In genomic region chr4:886244-886643, GRCh38 we compare ENCODE assay signal across 35 cellular contexts.
"Had no signal": no experiment of that assay in that cellular context is flagged by ENCODE, and none has a peak within 500 bp of the region (broad histone marks: within the 10 kb centered on the region; RNA-seq: fewer than 3 reads in every experiment).

No MANE protein-coding gene starts in this region.

- H3K9me3 ChIP-seq: lower lobe of right lung, suprapubic skin, tibial artery, upper lobe of right lung had no signal

- H3K4me3 Mint-ChIP-seq: activated CD4-positive, alpha-beta memory T cell treated with anti-CD3 and anti-CD28 coated beads for 36 hours; activated CD4-positive, alpha-beta T cell treated with anti-CD3 and anti-CD28 coated beads, Interleukin-2, amount 10 ng/mL, durations not matched to agents 24 days and 14 days; activated T-helper 17 cell treated with anti-CD3 and anti-CD28 coated beads, Interleukin-2, amount 50 U/mL, for 72 hours; effector memory CD8-positive, alpha-beta T cell; immature natural killer cell; stimulated activated memory B cell treated with anti-CD40 and anti-IgM and Interleukin-4, amounts not matched to agents 10 μg/mL and 1 μg/mL and 100 μg/mL, for 72 hours; T-helper 1 cell treated with Interleukin-12 subunit alpha and Interleukin-12 subunit beta and Interleukin-4 antibody, amounts not matched to agents 30 μg/mL and 1 μg/mL, for 36 hours had no signal

- DNase-seq: activated CD4-positive, alpha-beta memory T cell treated with anti-CD3 and anti-CD28 coated beads for 36 hours; activated CD4-positive, alpha-beta T cell treated with anti-CD3 and anti-CD28 coated beads, Interleukin-2, amount 10 ng/mL, durations not matched to agents 24 days and 14 days; activated CD4-positive, CD25-positive, alpha-beta regulatory T cell treated with anti-CD3 and anti-CD28 coated beads, Interleukin-2, amount 50 U/mL, for 72 hours; activated CD8-positive, alpha-beta memory T cell treated with anti-CD3 and anti-CD28 coated beads, Interleukin-2, amount 50 U/mL, for 4 hours; activated gamma-delta T cell treated with Interleukin-2 at 50 U/mL for 16 hours; activated naive CD4-positive, alpha-beta T cell treated with anti-CD3 and anti-CD28 coated beads, Interleukin-2, amount 50 U/mL, for 16 hours; activated T-cell treated with anti-CD3 and anti-CD28 coated beads, Interleukin-2, amount 50 U/mL, for 1 hour; amniotic stem cell; brain microvascular endothelial cell; caudate nucleus; cortex of kidney; effector memory CD8-positive, alpha-beta T cell; foreskin keratinocyte; hippocampal formation; immature natural killer cell; kidney; lower lobe of right lung; mesenchymal stem cell; naive thymus-derived CD8-positive, alpha-beta T cell; posterior cingulate gyrus; stimulated activated CD4-positive, alpha-beta T cell treated with anti-CD3 and anti-CD28 coated beads, Interleukin-1b, Interleukin-23, amount 100 ng/mL, for 48 hours; stimulated activated CD4-positive, alpha-beta T cell treated with anti-CD3 and anti-CD28 coated beads, Interleukin-4, amount 100 ng/mL, for 4 hours; stimulated activated CD8-positive, alpha-beta memory T cell treated with anti-CD3 and anti-CD28 coated beads, Interleukin-4, amount 100 ng/mL, for 48 hours; SW 1271; T1000; tibial artery; upper lobe of right lung; WERI-Rb-1 had no signal

- H3K27ac Mint-ChIP-seq: activated CD4-positive, alpha-beta memory T cell treated with anti-CD3 and anti-CD28 coated beads for 36 hours; activated CD4-positive, alpha-beta T cell treated with anti-CD3 and anti-CD28 coated beads, Interleukin-2, amount 10 ng/mL, durations not matched to agents 24 days and 14 days; activated T-helper 17 cell treated with anti-CD3 and anti-CD28 coated beads, Interleukin-2, amount 50 U/mL, for 72 hours; stimulated activated memory B cell treated with anti-CD40 and anti-IgM and Interleukin-4, amounts not matched to agents 10 μg/mL and 1 μg/mL and 100 μg/mL, for 72 hours; T-helper 1 cell treated with Interleukin-12 subunit alpha and Interleukin-12 subunit beta and Interleukin-4 antibody, amounts not matched to agents 30 μg/mL and 1 μg/mL, for 36 hours had no signal

- H3K27me3 Mint-ChIP-seq: activated CD4-positive, alpha-beta memory T cell treated with anti-CD3 and anti-CD28 coated beads for 36 hours; activated CD4-positive, alpha-beta T cell treated with anti-CD3 and anti-CD28 coated beads, Interleukin-2, amount 10 ng/mL, durations not matched to agents 24 days and 14 days; activated T-helper 17 cell treated with anti-CD3 and anti-CD28 coated beads, Interleukin-2, amount 50 U/mL, for 72 hours; effector memory CD8-positive, alpha-beta T cell; naive thymus-derived CD8-positive, alpha-beta T cell; stimulated activated memory B cell treated with anti-CD40 and anti-IgM and Interleukin-4, amounts not matched to agents 10 μg/mL and 1 μg/mL and 100 μg/mL, for 72 hours had no signal

- H3K27ac ChIP-seq: brain microvascular endothelial cell, foreskin keratinocyte, lower lobe of right lung, suprapubic skin, tibial artery, upper lobe of right lung, WERI-Rb-1 had no signal

- H3K4me1 Mint-ChIP-seq: activated CD4-positive, alpha-beta T cell treated with anti-CD3 and anti-CD28 coated beads, Interleukin-2, amount 10 ng/mL, durations not matched to agents 24 days and 14 days; activated T-helper 17 cell treated with anti-CD3 and anti-CD28 coated beads, Interleukin-2, amount 50 U/mL, for 72 hours; immature natural killer cell; stimulated activated memory B cell treated with anti-CD40 and anti-IgM and Interleukin-4, amounts not matched to agents 10 μg/mL and 1 μg/mL and 100 μg/mL, for 72 hours had no signal

- H3K27me3 ChIP-seq: brain microvascular endothelial cell, foreskin keratinocyte, suprapubic skin, tibial artery, upper lobe of right lung had no signal

- ATAC-seq: activated T-helper 17 cell treated with anti-CD3 and anti-CD28 coated beads, Interleukin-2, amount 50 U/mL, for 72 hours; effector memory CD8-positive, alpha-beta T cell; esophagus mucosa; foreskin keratinocyte; lower lobe of right lung; naive thymus-derived CD8-positive, alpha-beta T cell; stimulated activated memory B cell treated with anti-CD40 and anti-IgM and Interleukin-4, amounts not matched to agents 10 μg/mL and 1 μg/mL and 100 μg/mL, for 72 hours; upper lobe of right lung had no signal

- H3K4me3 ChIP-seq: lower lobe of right lung, smooth muscle cell, suprapubic skin, tibial artery, upper lobe of right lung had no signal

- H3K4me1 ChIP-seq: foreskin keratinocyte, lower lobe of right lung, suprapubic skin, tibial artery, upper lobe of right lung had no signal

- H3K9me3 Mint-ChIP-seq: activated CD4-positive, alpha-beta memory T cell treated with anti-CD3 and anti-CD28 coated beads for 36 hours; activated T-helper 17 cell treated with anti-CD3 and anti-CD28 coated beads, Interleukin-2, amount 50 U/mL, for 72 hours; immature natural killer cell; naive thymus-derived CD8-positive, alpha-beta T cell; T-helper 1 cell treated with Interleukin-12 subunit alpha and Interleukin-12 subunit beta and Interleukin-4 antibody, amounts not matched to agents 30 μg/mL and 1 μg/mL, for 36 hours had no signal

- FAIRE-seq: astrocyte, kidney had no signal

- H3K4me2 ChIP-seq: smooth muscle cell had no signal
